Comparison of ENCODE assay signal across 21 cellular contexts in genomic region chr15:84387086-84387485, GRCh38.
A peak's percentile ranks its signal among the peaks of the same experiment; 100 is the strongest.
DNase-seq lines count a peak whose midpoint lies in the region; ATAC-seq and TF ChIP-seq lines count a peak whose summit lies in the region.
"Had no signal": no experiment of that assay in that cellular context is flagged by ENCODE, and none has a peak within 500 bp of the region (broad histone marks: within the 10 kb centered on the region; RNA-seq: fewer than 3 reads in every experiment).

No MANE protein-coding gene starts in this region.

- H3K9me3 Mint-ChIP-seq in natural killer cell treated with Interleukin-12 subunit alpha and Interleukin-12 subunit beta and Interleukin-15 and Interleukin-18, amount 100 ng/mL, for 72 hours = no peaks in the 10 kb centered on the region
- no peaks in the 10 kb centered on the region for H3K9me3 Mint-ChIP-seq in natural killer cell
- H3K9me3 Mint-ChIP-seq in endodermal cell = peaks cover 4% of the 10 kb centered on the region
- H3K9me3 Mint-ChIP-seq in immature natural killer cell = no peaks in the 10 kb centered on the region
- H3K9me3 Mint-ChIP-seq: GM23338, IgD-negative memory B cell had no signal

- H3K27me3 ChIP-seq in endodermal cell (ENCODE audit: control insufficient read depth, insufficient read depth, low read length, poor library complexity, severe bottlenecking) = no peaks in the 10 kb centered on the region
- H3K27me3 ChIP-seq in tibial nerve = no peaks in the 10 kb centered on the region

- ATAC-seq in natural killer cell treated with Interleukin-12 subunit alpha and Interleukin-12 subunit beta and Interleukin-15 and Interleukin-18, amount 100 ng/mL, for 72 hours = no peak
- ATAC-seq in natural killer cell (no peak), mucosa of descending colon (no peak)
- ATAC-seq: GM23338, HCT116 had no signal

- H3K4me1 Mint-ChIP-seq in natural killer cell treated with Interleukin-12 subunit alpha and Interleukin-12 subunit beta and Interleukin-15 and Interleukin-18, amount 100 ng/mL, for 72 hours (ENCODE audit: low read depth in 2 of 2) = no peaks in the 10 kb centered on the region
- H3K4me1 Mint-ChIP-seq in natural killer cell (no peaks in the 10 kb centered on the region), endodermal cell (no peaks in the 10 kb centered on the region), immature natural killer cell (no peaks in the 10 kb centered on the region)
- H3K4me1 Mint-ChIP-seq: CD8-positive, alpha-beta memory T cell; GM23338; IgD-negative memory B cell had no signal

- no peak overlapping the region for H3K4me3 Mint-ChIP-seq in natural killer cell treated with Interleukin-12 subunit alpha and Interleukin-12 subunit beta and Interleukin-15 and Interleukin-18, amount 100 ng/mL, for 72 hours
- H3K4me3 Mint-ChIP-seq in natural killer cell (no peak overlapping the region), endodermal cell (no peak overlapping the region), immature natural killer cell (no peak overlapping the region)
- H3K4me3 Mint-ChIP-seq: CD8-positive, alpha-beta memory T cell; GM23338; IgD-negative memory B cell had no signal

- H3K27ac ChIP-seq in endodermal cell (ENCODE audit: low read depth, low read length) (no peak overlapping the region), tibial nerve (no peak overlapping the region)

- TF ChIP-seq EP300 in tibial nerve (IDR thresholded peaks at IDR 0.05) = no peak

- peak; percentile 55 for DNase-seq in natural killer cell treated with Interleukin-12 subunit alpha and Interleukin-12 subunit beta and Interleukin-15 and Interleukin-18, amount 100 ng/mL, for 72 hours (ENCODE audit: low spot score)
- DNase-seq in natural killer cell (no peak), endodermal cell (peak; percentile 39), mesenteric fat pad (ENCODE audit: low spot score) (peak; percentile 81), immature natural killer cell (no peak), tibial nerve (ENCODE audit: low spot score in 2 of 2) (no peak), mucosa of descending colon (no peak)
- DNase-seq: ACHN; C1 segment of cervical spinal cord; CD8-positive, alpha-beta memory T cell; DMS53; Karpas-422; NCI-H1417 treated with DMSO at 0.1 percent for 48 hours; NCI-H187 treated with DMSO at 0.1 percent for 48 hours; NCI-H226; NCI-H524; NCI-H82; OCI-M1 had no signal

- TF ChIP-seq POLR2A in tibial nerve (IDR thresholded peaks at IDR 0.05) = no peak

- H3K9me3 ChIP-seq in endodermal cell (ENCODE audit: control insufficient read depth, low read length) = no peaks in the 10 kb centered on the region
- peaks cover 0 to 10% (median 0%) of the 10 kb centered on the region in 4 donors for H3K9me3 ChIP-seq in tibial nerve
- H3K9me3 ChIP-seq in mucosa of descending colon = no peaks in the 10 kb centered on the region

- H3K27me3 Mint-ChIP-seq in natural killer cell treated with Interleukin-12 subunit alpha and Interleukin-12 subunit beta and Interleukin-15 and Interleukin-18, amount 100 ng/mL, for 72 hours = peaks cover 28 to 40% of the 10 kb centered on the region in 2 donors
- H3K27me3 Mint-ChIP-seq in natural killer cell (ENCODE audit: low read depth in 2 of 2) = peaks cover 20 to 28% of the 10 kb centered on the region in 2 donors
- peaks cover 27% of the 10 kb centered on the region for H3K27me3 Mint-ChIP-seq in endodermal cell (ENCODE audit: insufficient read depth)
- peaks cover 0 to 6% (median 3%) of the 10 kb centered on the region in 3 donors for H3K27me3 Mint-ChIP-seq in immature natural killer cell (ENCODE audit: low read depth in 3 of 3)

- no peaks in the 10 kb centered on the region for H3K4me1 ChIP-seq in endodermal cell (ENCODE audit: control insufficient read depth, insufficient read depth, low read length)
- no peaks in the 10 kb centered on the region for H3K4me1 ChIP-seq in tibial nerve
- H3K4me1 ChIP-seq in mucosa of descending colon (ENCODE audit: low read depth) = no peaks in the 10 kb centered on the region

- no peak overlapping the region for H3K4me3 ChIP-seq in endodermal cell (ENCODE audit: low read length)
- no peak overlapping the region for H3K4me3 ChIP-seq in tibial nerve
- no peak overlapping the region for H3K4me3 ChIP-seq in mucosa of descending colon
- H3K4me3 ChIP-seq: GM23338 had no signal

- intact Hi-C loops in natural killer cell (cut with micrococcal nuclease) (no loop called here), mucosa of descending colon (cut with DNase I, micrococcal nuclease) (no loop called here)

- no peaks in the 10 kb centered on the region for H3K36me3 Mint-ChIP-seq in natural killer cell treated with Interleukin-12 subunit alpha and Interleukin-12 subunit beta and Interleukin-15 and Interleukin-18, amount 100 ng/mL, for 72 hours
- no peaks in the 10 kb centered on the region for H3K36me3 Mint-ChIP-seq in natural killer cell
- no peaks in the 10 kb centered on the region for H3K36me3 Mint-ChIP-seq in endodermal cell (ENCODE audit: low read depth)
- no peaks in the 10 kb centered on the region for H3K36me3 Mint-ChIP-seq in immature natural killer cell

- H3K9ac ChIP-seq in endodermal cell (ENCODE audit: extremely low read depth, low read length, poor library complexity, severe bottlenecking) = no peak overlapping the region

- no peak for TF ChIP-seq CTCF in natural killer cell (IDR thresholded peaks at IDR 0.05)
- no peak for TF ChIP-seq CTCF in endodermal cell (conservative IDR thresholded peaks at IDR 0.05)
- no peak for TF ChIP-seq CTCF in tibial nerve (IDR thresholded peaks at IDR 0.05)
- TF ChIP-seq CTCF in mucosa of descending colon (IDR thresholded peaks at IDR 0.05) = no peak

- H3K36me3 ChIP-seq in endodermal cell (ENCODE audit: control insufficient read depth, insufficient read depth, low read length) (no peaks in the 10 kb centered on the region), tibial nerve (no peaks in the 10 kb centered on the region), mucosa of descending colon (ENCODE audit: low read depth) (no peaks in the 10 kb centered on the region)

- WGBS in endodermal cell (ENCODE audit: insufficient coverage in 1 of 2, insufficient read length in 1 of 2), 2 experiments = 74 to 86% methylated on average over 2 to 8 of the region's 8 CpGs
- WGBS in tibial nerve, 2 donors = 33 to 66% methylated on average over 5 to 8 of the region's 8 CpGs

- no peak overlapping the region for H3K27ac Mint-ChIP-seq in natural killer cell treated with Interleukin-12 subunit alpha and Interleukin-12 subunit beta and Interleukin-15 and Interleukin-18, amount 100 ng/mL, for 72 hours
- H3K27ac Mint-ChIP-seq in natural killer cell (no peak overlapping the region), endodermal cell (no peak overlapping the region), immature natural killer cell (no peak overlapping the region)
- H3K27ac Mint-ChIP-seq: GM23338, IgD-negative memory B cell had no signal

Comparison
In these comparisons a context has a peak if more than half of its experiments do, and no peak if none do; other contexts are left out.
1. DNase-seq: peak in natural killer cell treated with Interleukin-12 subunit alpha and Interleukin-12 subunit beta and Interleukin-15 and Interleukin-18, amount 100 ng/mL, for 72 hours (single experiment), endodermal cell (single experiment) and mesenteric fat pad (single experiment); none in natural killer cell (single experiment), immature natural killer cell (0 of 3), tibial nerve (0 of 2) and mucosa of descending colon (0 of 3).